Comparison of ENCODE assay signal across 1 cellular context in the genomic region with DNA sequence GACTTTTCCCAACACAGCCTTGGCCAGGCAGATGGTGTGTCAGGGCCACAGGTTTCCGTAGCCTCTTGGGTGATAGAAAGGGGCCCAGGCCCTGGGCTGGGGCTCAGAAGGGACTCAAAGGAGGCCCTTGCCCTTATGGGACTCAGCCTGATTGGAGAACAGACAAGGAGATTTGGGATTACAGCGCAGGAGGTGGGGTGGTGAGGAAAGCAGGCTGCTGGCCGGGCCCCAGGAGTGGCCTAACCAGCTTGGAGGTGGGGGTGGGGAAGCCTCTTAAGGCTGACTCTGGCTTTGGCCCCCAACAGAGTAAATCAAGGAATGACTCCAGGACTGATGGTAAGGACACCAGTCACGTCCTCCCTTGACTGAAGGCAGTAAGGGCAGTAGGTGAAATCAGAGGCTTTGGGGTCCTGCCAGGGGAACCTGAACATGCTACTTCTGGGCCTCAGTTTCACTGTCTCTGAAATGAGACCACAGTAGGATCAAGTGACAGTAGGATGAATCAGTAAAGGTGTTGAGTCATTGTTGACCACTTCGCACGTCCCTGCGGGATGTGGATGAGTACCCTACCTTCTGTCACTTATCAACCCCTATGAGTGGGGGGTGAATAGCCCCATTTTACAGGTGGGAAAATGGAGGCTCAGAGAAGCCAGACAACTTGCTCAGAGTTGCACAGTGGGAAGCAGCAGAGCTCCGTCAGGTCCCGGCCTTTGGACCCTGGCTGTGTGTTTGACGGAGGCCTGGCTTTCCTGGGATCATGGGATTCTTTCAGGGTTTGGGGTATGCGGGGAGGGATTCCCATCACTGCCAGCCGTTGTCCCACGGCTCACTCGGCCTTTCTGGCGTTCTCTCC.
TF ChIP-seq lines count a peak whose summit lies in the region.

No MANE protein-coding gene starts in this region.

TF ChIP-seq in IMR-90, 13 proteins besides CTCF, POLR2A, EP300 and RAD21 (continued from another document):
- no peak for TF ChIP-seq NFE2L2 (IDR thresholded peaks at IDR 0.05; ENCODE audit: low read depth, low read length)
- TF ChIP-seq MXI1 (IDR thresholded peaks at IDR 0.05; ENCODE audit: borderline replicate concordance, low read depth, low read length) = no peak
